Comparison of ENCODE assay signal across 1 cellular context in the genomic region with DNA sequence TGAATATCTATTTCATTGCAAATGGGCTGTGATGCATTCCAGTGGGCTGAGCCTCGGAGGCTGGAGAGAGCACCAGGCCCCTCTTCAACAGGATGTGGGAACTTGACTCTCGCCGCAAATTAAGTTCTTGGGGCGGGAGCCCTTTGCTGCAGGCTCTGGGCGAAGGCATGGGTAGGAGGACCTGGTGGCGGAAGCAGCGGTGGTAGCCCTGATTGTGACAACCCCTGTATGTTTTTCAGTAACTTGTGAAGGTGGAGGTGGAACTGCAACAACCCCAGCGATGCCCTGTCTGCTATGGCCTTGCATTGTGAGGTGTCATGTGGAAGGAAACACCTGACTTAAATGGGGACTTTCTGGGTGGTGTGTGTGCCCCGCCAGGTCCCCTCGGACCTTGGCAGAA.
TF ChIP-seq lines count a peak whose summit lies in the region.

No MANE protein-coding gene starts in this region.

TF ChIP-seq in GM23338, 12 proteins besides CTCF, POLR2A, EP300 and RAD21 (continued from another document):
- TF ChIP-seq ZNF462 (CRISPR knock-in tag; IDR thresholded peaks at IDR 0.05) (no peak), STAT1 (IDR thresholded peaks at IDR 0.05; ENCODE audit: unreplicated experiment) (no peak), EZH2 (IDR thresholded peaks at IDR 0.05; ENCODE audit: low read depth, unreplicated experiment) (no peak), ZNF331 (CRISPR knock-in tag; IDR thresholded peaks at IDR 0.05; ENCODE audit: low read depth) (no peak), POLR2AphosphoS5 (IDR thresholded peaks at IDR 0.05; ENCODE audit: low read depth) (no peak)
- TF ChIP-seq, protein P1, sequence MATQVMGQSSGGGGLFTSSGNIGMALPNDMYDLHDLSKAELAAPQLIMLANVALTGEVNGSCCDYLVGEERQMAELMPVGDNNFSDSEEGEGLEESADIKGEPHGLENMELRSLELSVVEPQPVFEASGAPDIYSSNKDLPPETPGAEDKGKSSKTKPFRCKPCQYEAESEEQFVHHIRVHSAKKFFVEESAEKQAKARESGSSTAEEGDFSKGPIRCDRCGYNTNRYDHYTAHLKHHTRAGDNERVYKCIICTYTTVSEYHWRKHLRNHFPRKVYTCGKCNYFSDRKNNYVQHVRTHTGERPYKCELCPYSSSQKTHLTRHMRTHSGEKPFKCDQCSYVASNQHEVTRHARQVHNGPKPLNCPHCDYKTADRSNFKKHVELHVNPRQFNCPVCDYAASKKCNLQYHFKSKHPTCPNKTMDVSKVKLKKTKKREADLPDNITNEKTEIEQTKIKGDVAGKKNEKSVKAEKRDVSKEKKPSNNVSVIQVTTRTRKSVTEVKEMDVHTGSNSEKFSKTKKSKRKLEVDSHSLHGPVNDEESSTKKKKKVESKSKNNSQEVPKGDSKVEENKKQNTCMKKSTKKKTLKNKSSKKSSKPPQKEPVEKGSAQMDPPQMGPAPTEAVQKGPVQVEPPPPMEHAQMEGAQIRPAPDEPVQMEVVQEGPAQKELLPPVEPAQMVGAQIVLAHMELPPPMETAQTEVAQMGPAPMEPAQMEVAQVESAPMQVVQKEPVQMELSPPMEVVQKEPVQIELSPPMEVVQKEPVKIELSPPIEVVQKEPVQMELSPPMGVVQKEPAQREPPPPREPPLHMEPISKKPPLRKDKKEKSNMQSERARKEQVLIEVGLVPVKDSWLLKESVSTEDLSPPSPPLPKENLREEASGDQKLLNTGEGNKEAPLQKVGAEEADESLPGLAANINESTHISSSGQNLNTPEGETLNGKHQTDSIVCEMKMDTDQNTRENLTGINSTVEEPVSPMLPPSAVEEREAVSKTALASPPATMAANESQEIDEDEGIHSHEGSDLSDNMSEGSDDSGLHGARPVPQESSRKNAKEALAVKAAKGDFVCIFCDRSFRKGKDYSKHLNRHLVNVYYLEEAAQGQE (IDR thresholded peaks at IDR 0.05; ENCODE audit: unreplicated experiment), result no peak
